ENCODE assay signal across 8 cellular contexts in the genomic region with DNA sequence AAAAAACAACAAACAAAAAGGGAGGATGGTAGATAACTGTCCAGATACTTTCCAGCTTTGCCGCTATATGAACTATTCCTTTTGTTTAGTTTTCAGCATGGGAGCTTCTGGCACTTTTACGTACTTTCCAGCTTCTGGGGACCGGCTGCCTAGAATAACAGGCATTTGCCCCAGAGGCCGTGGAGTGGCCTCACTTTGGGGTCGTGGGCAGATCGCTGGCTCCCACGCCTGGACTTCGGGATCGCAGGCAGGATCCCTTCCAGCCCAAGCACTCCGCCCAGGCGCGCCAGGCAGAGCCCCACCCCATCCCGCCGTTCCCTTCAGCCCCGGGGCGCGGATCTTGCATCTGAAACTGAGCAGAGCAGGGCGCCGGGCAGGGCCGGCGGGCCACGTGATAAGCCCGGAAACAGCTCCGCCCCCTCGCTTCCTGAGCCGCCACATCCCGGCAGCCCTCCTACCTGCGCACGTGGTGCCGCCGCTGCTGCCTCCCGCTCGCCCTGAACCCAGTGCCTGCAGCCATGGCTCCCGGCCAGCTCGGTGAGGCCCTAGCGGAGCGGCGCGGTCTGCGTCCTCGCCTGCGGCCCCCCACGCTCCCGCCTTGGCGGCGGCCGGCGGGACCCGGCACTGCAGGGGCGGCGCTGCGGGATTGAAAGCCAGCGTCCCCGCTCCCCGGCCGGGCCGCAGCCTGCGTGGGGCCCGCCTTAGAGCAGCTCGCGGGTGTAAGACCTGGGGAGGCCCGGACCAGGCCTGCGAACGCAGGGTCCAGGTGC. TPM values are rescaled to one million over a fixed set of nuclear protein-coding genes. Genes with fewer than 3 reads are reported as not detected.
DNase-seq lines count a peak whose midpoint lies in the region; TF ChIP-seq lines count a peak whose summit lies in the region.

TSS of gene ATIC (plus strand) at position 435 of the 770 bp plus-strand sequence. CDS start at position 519, 84 bp downstream.

- H3K4me2 ChIP-seq in MM.1S (ENCODE audit: low read depth, low read length), result peak within 1 kb of the TSS; percentile 58

- H3K27me3 ChIP-seq in HAP-1 (ENCODE audit: low read depth) (no peaks in the 10 kb centered on the region), MM.1S (replicated peaks; ENCODE audit: insufficient read depth, low read length) (no peaks in the 10 kb centered on the region), stomach smooth muscle (ENCODE audit: control insufficient read depth in 1 of 2, insufficient read depth in 2 of 2, low read length in 2 of 2) (no peaks in the 10 kb centered on the region)

- peak within 1 kb of the TSS; percentile 92 for H2AFZ ChIP-seq in MM.1S (ENCODE audit: low read length)

- peak within 1 kb of the TSS; percentile 93 for H3K4me3 Mint-ChIP-seq in neural crest cell

- in situ Hi-C loops in HAP-1 (cut with MboI; ENCODE audit: low sequenced_read_pairs), result no loop called here

- DNase-seq in HAP-1 (ENCODE audit: low spot score in 2 of 2), result peak; percentile 90 to 97
- peak; percentile 97 for DNase-seq in MM.1S
- DNase-seq in SIG-M5 (lab: John Stamatoyannopoulos, UW), result peak; percentile 70
- DNase-seq in activated gamma-delta T cell treated with Interleukin-2 at 50 U/mL for 16 hours, result peak; percentile 85
- peak; percentile 95 for DNase-seq in fibroblast of villous mesenchyme (ENCODE audit: low read depth)
- DNase-seq in neural crest cell (ENCODE audit: low read depth, low spot score), result peak; percentile 83

- H3K79me2 ChIP-seq in MM.1S (ENCODE audit: low read length), result peaks cover 43% of the 10 kb centered on the region

- H3K9me3 Mint-ChIP-seq in neural crest cell, result no peaks in the 10 kb centered on the region

- H3K4me1 ChIP-seq in ES-I3 (ENCODE audit: insufficient read depth, low read length) (peaks cover 7% of the 10 kb centered on the region; the same call in 1 of the 2 replicates), HAP-1 (peaks cover 14% of the 10 kb centered on the region), MM.1S (ENCODE audit: low read length) (peaks cover 5% of the 10 kb centered on the region), stomach smooth muscle (ENCODE audit: control insufficient read depth, insufficient read depth, low read length) (peaks cover 7% of the 10 kb centered on the region)

- H3K4me3 ChIP-seq in HAP-1 (peak within 1 kb of the TSS; percentile 46), MM.1S (ENCODE audit: low read length) (peak within 1 kb of the TSS; percentile 68), fibroblast of villous mesenchyme (ENCODE audit: low read depth, low read length) (peak within 1 kb of the TSS; percentile 83), stomach smooth muscle (ENCODE audit: low read length in 2 of 2) (peak within 1 kb of the TSS; percentile 84 to 88)

- TF ChIP-seq CTCF in MM.1S (IDR thresholded peaks at IDR 0.05; ENCODE audit: low read length), result no peak
- no peak for TF ChIP-seq CTCF in fibroblast of villous mesenchyme (IDR thresholded peaks at IDR 0.05; ENCODE audit: insufficient read depth, low read depth, low read length)
- peak; percentile 33 for TF ChIP-seq CTCF in neural crest cell (conservative IDR thresholded peaks at IDR 0.05)

- H3K9ac ChIP-seq in ES-I3 (ENCODE audit: low read depth, low read length), result peak within 1 kb of the TSS; percentile 93
- H3K9ac ChIP-seq in MM.1S (ENCODE audit: low read length), result peak within 1 kb of the TSS; percentile 71
- H3K9ac ChIP-seq in stomach smooth muscle (ENCODE audit: low read length in 2 of 2), result peak within 1 kb of the TSS; percentile 81 to 84

- no peaks in the 10 kb centered on the region for H4K20me1 ChIP-seq in MM.1S (ENCODE audit: insufficient read depth, low read length)

- H3K9me3 ChIP-seq in ES-I3 (ENCODE audit: control insufficient read depth, insufficient read depth, low read length) (no peaks in the 10 kb centered on the region), HAP-1 (no peaks in the 10 kb centered on the region), MM.1S (replicated peaks; ENCODE audit: insufficient read depth, low read length) (no peaks in the 10 kb centered on the region), stomach smooth muscle (ENCODE audit: control insufficient read depth in 2 of 2, low read length in 2 of 2) (no peaks in the 10 kb centered on the region)

- H3K9me2 ChIP-seq in MM.1S (replicated peaks; ENCODE audit: insufficient read depth, low read length), result no peaks in the 10 kb centered on the region

- no peaks in the 10 kb centered on the region for H3K27me3 Mint-ChIP-seq in neural crest cell (ENCODE audit: low read depth)

- peaks cover 36% of the 10 kb centered on the region for H3K4me1 Mint-ChIP-seq in neural crest cell

- H3K36me3 ChIP-seq in ES-I3 (ENCODE audit: insufficient read depth, low read length), result peaks cover 17% of the 10 kb centered on the region
- H3K36me3 ChIP-seq in HAP-1 (replicated peaks), result peaks cover 38% of the 10 kb centered on the region
- H3K36me3 ChIP-seq in MM.1S (replicated peaks; ENCODE audit: insufficient read depth, low read length), result no peaks in the 10 kb centered on the region
- H3K36me3 ChIP-seq in stomach smooth muscle (ENCODE audit: control insufficient read depth in 2 of 2, insufficient read depth in 2 of 2, low read length in 2 of 2), result no peaks in the 10 kb centered on the region

- no peaks in the 10 kb centered on the region for H3F3A ChIP-seq in MM.1S (ENCODE audit: insufficient read depth, low read length)

- H3K27ac ChIP-seq in MM.1S (ENCODE audit: low read length) (peak within 1 kb of the TSS; percentile 63; the same call in 1 of the 2 replicates), stomach smooth muscle (ENCODE audit: low read length) (peak within 1 kb of the TSS; percentile 62)

- H3K36me3 Mint-ChIP-seq in neural crest cell (ENCODE audit: low read depth), result peaks cover 23% of the 10 kb centered on the region

- H3K27ac Mint-ChIP-seq in neural crest cell (ENCODE audit: unreplicated experiment), result peak within 1 kb of the TSS; percentile 96

RNA-seq across cellular contexts. Expression of gene ATIC, which starts in this region (rescaled TPM):
- 20.3 and 27.4 TPM in 2 replicates for total RNA-seq in fibroblast of villous mesenchyme
- 206 and 209 TPM in 2 replicates for total RNA-seq in neural crest cell

Comparison
In these comparisons a context has a peak if more than half of its experiments do, and no peak if none do; other contexts are left out.
1. Peak in every context shown above with its lines: DNase-seq, H3K4me3 ChIP-seq and H3K27ac ChIP-seq.